ENCODE assay signal across 9 cellular contexts in genomic region chr2:88671786-88672427, GRCh38. TPM values are rescaled to one million over a fixed set of nuclear protein-coding genes. Genes with fewer than 3 reads are reported as not detected.
DNase-seq lines count a peak whose midpoint lies in the region; ATAC-seq, FAIRE-seq and TF ChIP-seq lines count a peak whose summit lies in the region.
"Had no signal": no experiment of that assay in that cellular context is flagged by ENCODE, and none has a peak within 500 bp of the region (broad histone marks: within the 10 kb centered on the region; RNA-seq: fewer than 3 reads in every experiment).

No MANE protein-coding gene starts in this region.

- H3K4me3 ChIP-seq in AG04449 (ENCODE audit: low read depth, low read length): no peak overlapping the region
- no peak overlapping the region for H3K4me3 ChIP-seq in Jurkat, Clone E6-1 (ENCODE audit: low read length)

- H3K4me3 Mint-ChIP-seq in mesothelial cell of epicardium: no peak overlapping the region

- DNase-seq in AG04449 (ENCODE audit: low read depth, low spot score): no peak
- peak; percentile 72 for DNase-seq in GM03348 (ENCODE audit: low spot score)
- peak; percentile 42 for DNase-seq in Jurkat, Clone E6-1 (ENCODE audit: low read depth, low spot score)
- DNase-seq in RCC 7860 (ENCODE audit: low spot score): peak; percentile 67
- peak; percentile 29 to 54 for DNase-seq in dermis microvascular lymphatic vessel endothelial cell (ENCODE audit: low read depth in 2 of 2)
- no peak for DNase-seq in mesothelial cell of epicardium (ENCODE audit: low spot score in 2 of 2, unreplicated experiment in 2 of 2)
- no peak for DNase-seq in COLO668 (lab: John Stamatoyannopoulos, UW; ENCODE audit: unreplicated experiment)

- ATAC-seq in GM19397 (IDR thresholded peaks at IDR 0.05; ENCODE audit: unreplicated experiment): no peak

- H3K9me3 Mint-ChIP-seq in mesothelial cell of epicardium: no peaks in the 10 kb centered on the region

- POLR2A ChIA-PET in AG04449 (lab: Yijun Ruan, JAX): interaction anchor here (0.7 kb wide), 1 partner anchor 19 kb away, joined by 6 read pairs; no protein-coding TSS in a partner anchor

- TF ChIP-seq CTCF in AG04449 (IDR thresholded peaks at IDR 0.05; ENCODE audit: insufficient read depth, low read length, missing control alignments) (peak; percentile 73), mesothelial cell of epicardium (IDR thresholded peaks at IDR 0.05; ENCODE audit: unreplicated experiment) (peak; percentile 92)

- CTCF ChIA-PET in AG04449 (lab: Yijun Ruan, JAX): interaction anchor here (0.6 to 20.5 kb wide), 26 partner anchors 9 to 481 kb away, joined by 3 to 692 read pairs (median 5); partner anchors contain the start of genes EIF2AK3 and RPIA

- H3K36me3 Mint-ChIP-seq in mesothelial cell of epicardium: no peaks in the 10 kb centered on the region

- peaks cover 7% of the 10 kb centered on the region for H3K4me1 Mint-ChIP-seq in mesothelial cell of epicardium

- H3K27me3 Mint-ChIP-seq in mesothelial cell of epicardium (ENCODE audit: low read depth): no peaks in the 10 kb centered on the region

- FAIRE-seq in RCC 7860 (lab: Jason Lieb, UNC): peak; percentile 28
- FAIRE-seq: frontal cortex had no signal

- no peak overlapping the region for H3K27ac Mint-ChIP-seq in mesothelial cell of epicardium

RNA-seq across cellular contexts. Expression of gene RPIA, which starts 19.6 kb away (rescaled TPM):
- 71.3 TPM for polyA plus RNA-seq in Jurkat, Clone E6-1 (2012; ENCODE audit: insufficient read depth, insufficient read length)
- total RNA-seq in dermis microvascular lymphatic vessel endothelial cell (11.4 and 15.7 TPM in 2 replicates), mesothelial cell of epicardium (22.5 to 23.5 TPM (median 23.3 TPM) in 3 replicates)

RNA-seq across cellular contexts. Expression of gene EIF2AK3, which starts 44.6 kb away (rescaled TPM):
- 7.5 TPM for polyA plus RNA-seq in Jurkat, Clone E6-1 (2012; ENCODE audit: insufficient read depth, insufficient read length)
- total RNA-seq in dermis microvascular lymphatic vessel endothelial cell (10.8 and 12.4 TPM in 2 replicates), mesothelial cell of epicardium (23.9 to 24.7 TPM (median 24.3 TPM) in 3 replicates)

Comparison
In these comparisons a context has a peak if more than half of its experiments do, and no peak if none do; other contexts are left out.
1. DNase-seq: peak in GM03348 (single experiment), Jurkat, Clone E6-1 (single experiment), RCC 7860 (single experiment) and dermis microvascular lymphatic vessel endothelial cell (2 of 2); none in AG04449 (single experiment), mesothelial cell of epicardium (0 of 2) and COLO668 (single experiment).